In the genomic region with DNA sequence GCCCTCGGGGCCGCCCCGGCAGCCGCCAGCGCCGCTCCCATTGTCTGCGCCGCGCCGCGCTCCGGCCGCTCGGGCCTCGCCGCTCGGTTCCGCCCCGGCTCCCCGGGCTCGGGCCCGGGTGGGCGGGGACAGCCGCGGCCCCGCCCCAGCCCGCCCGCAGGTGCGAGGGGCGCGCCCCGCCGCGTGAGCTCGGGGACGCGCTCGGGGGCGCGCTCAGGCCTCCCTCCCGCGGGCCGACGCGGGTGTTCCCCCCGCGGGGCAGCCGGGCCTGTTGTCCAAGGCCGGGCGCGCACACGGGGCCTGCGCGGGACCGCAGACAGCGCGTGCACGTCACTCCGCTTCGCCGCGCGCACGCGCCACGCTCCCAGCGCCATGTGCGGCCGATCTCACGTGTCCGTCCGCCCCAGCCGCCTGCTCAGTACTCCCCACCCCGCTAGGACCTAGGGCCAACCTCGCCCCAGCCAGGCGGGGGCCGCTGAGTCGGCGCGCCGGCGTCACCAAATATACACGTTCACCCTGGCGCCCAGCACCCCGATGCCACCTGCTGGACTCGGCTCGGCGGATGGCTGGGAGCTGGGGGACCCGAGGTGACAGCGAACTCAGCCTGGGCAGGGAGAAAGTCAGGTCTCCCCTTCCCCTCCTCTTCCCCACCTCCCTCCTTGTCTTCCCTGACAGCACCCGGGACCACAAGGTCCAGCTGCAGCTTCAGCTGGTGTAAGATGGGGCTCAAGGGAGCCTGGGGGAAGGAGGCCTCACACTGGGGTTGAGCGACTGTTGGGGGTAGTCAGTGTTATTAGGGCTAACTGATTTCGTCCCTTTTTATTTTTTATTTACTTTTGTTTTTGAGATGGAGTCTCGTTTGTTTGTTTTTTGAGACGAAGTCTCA, we compare ENCODE assay signal across 8 cellular contexts. TPM values are rescaled to one million over a fixed set of nuclear protein-coding genes. Genes with fewer than 3 reads are reported as not detected.
DNase-seq lines count a peak whose midpoint lies in the region; ATAC-seq and TF ChIP-seq lines count a peak whose summit lies in the region.

No MANE protein-coding gene starts in this region.

- H3K36me3 ChIP-seq in Peyer's patch (no peaks in the 10 kb centered on the region), stomach (peaks cover 0 to 11% (median 2%) of the 10 kb centered on the region in 4 donors)

- H3K9me3 ChIP-seq in Peyer's patch (no peaks in the 10 kb centered on the region), stomach (no peaks in the 10 kb centered on the region)

- H3K4me1 ChIP-seq in Peyer's patch: peaks cover 13 to 43% (median 22%) of the 10 kb centered on the region in 4 donors
- peaks cover 28 to 62% (median 43%) of the 10 kb centered on the region in 4 donors for H3K4me1 ChIP-seq in stomach

- peak; percentile 18 to 57 (median 42) for TF ChIP-seq CTCF in Peyer's patch (IDR thresholded peaks at IDR 0.05)
- no peak for TF ChIP-seq CTCF in fibroblast of pulmonary artery (IDR thresholded peaks at IDR 0.05; ENCODE audit: low read length, missing control alignments)
- TF ChIP-seq CTCF in nephron (IDR thresholded peaks at IDR 0.05; ENCODE audit: unreplicated experiment in 3 of 3): no peak
- TF ChIP-seq CTCF in stomach (IDR thresholded peaks at IDR 0.05): peak in 2 of 7 experiments; percentile 34 to 45

- H3K36me3 Mint-ChIP-seq in IgD-negative memory B cell (no peaks in the 10 kb centered on the region), nephron (ENCODE audit: low read depth) (no peaks in the 10 kb centered on the region)
- peaks cover 43% of the 10 kb centered on the region for H3K36me3 Mint-ChIP-seq in activated T-helper 17 cell treated with anti-CD3 and anti-CD28 coated beads, Interleukin-2, amount 50 U/mL, for 72 hours (ENCODE audit: low read depth)

- H3K27me3 ChIP-seq in Peyer's patch: no peaks in the 10 kb centered on the region
- H3K27me3 ChIP-seq in stomach: no peaks in the 10 kb centered on the region

- H3K27ac Mint-ChIP-seq in IgD-negative memory B cell (peak overlapping the region; percentile 90 to 92 (median 91)), nephron (peak overlapping the region in 2 of 3 experiments; percentile 41 to 75)
- peak overlapping the region; percentile 48 for H3K27ac Mint-ChIP-seq in activated T-helper 17 cell treated with anti-CD3 and anti-CD28 coated beads, Interleukin-2, amount 50 U/mL, for 72 hours

- ATAC-seq in GM21619 (IDR thresholded peaks at IDR 0.05; ENCODE audit: unreplicated experiment): peak; percentile 59
- ATAC-seq in activated T-helper 17 cell treated with anti-CD3 and anti-CD28 coated beads, Interleukin-2, amount 50 U/mL, for 72 hours (replicated peaks): peak; percentile 78

- TF ChIP-seq EP300 in stomach (IDR thresholded peaks at IDR 0.05): no peak

- peaks cover 13 to 24% (median 16%) of the 10 kb centered on the region in 3 donors for H3K4me1 Mint-ChIP-seq in IgD-negative memory B cell
- peaks cover 14% of the 10 kb centered on the region for H3K4me1 Mint-ChIP-seq in activated T-helper 17 cell treated with anti-CD3 and anti-CD28 coated beads, Interleukin-2, amount 50 U/mL, for 72 hours
- peaks cover 28% of the 10 kb centered on the region for H3K4me1 Mint-ChIP-seq in nephron

- peak overlapping the region; percentile 74 to 91 (median 78) for H3K4me3 ChIP-seq in Peyer's patch
- H3K4me3 ChIP-seq in fibroblast of pulmonary artery (replicated peaks; ENCODE audit: low read depth, low read length): peak overlapping the region; percentile 74
- peak overlapping the region; percentile 60 to 78 (median 74) for H3K4me3 ChIP-seq in stomach

- no peaks in the 10 kb centered on the region for H3K27me3 Mint-ChIP-seq in IgD-negative memory B cell
- H3K27me3 Mint-ChIP-seq in activated T-helper 17 cell treated with anti-CD3 and anti-CD28 coated beads, Interleukin-2, amount 50 U/mL, for 72 hours: no peaks in the 10 kb centered on the region
- peaks cover 10% of the 10 kb centered on the region for H3K27me3 Mint-ChIP-seq in nephron (ENCODE audit: low read depth)

- H3K9me3 Mint-ChIP-seq in IgD-negative memory B cell (no peaks in the 10 kb centered on the region), nephron (no peaks in the 10 kb centered on the region)
- no peaks in the 10 kb centered on the region for H3K9me3 Mint-ChIP-seq in activated T-helper 17 cell treated with anti-CD3 and anti-CD28 coated beads, Interleukin-2, amount 50 U/mL, for 72 hours

- 2 to 8% (median 3%) methylated on average over 27 to 95 of the region's 95 CpGs for WGBS in stomach, 5 donors

- H3K4me3 Mint-ChIP-seq in IgD-negative memory B cell (peak overlapping the region; percentile 75 to 90 (median 84)), nephron (peak overlapping the region; percentile 76 to 77 (median 77))
- H3K4me3 Mint-ChIP-seq in activated T-helper 17 cell treated with anti-CD3 and anti-CD28 coated beads, Interleukin-2, amount 50 U/mL, for 72 hours: peak overlapping the region; percentile 90

- TF ChIP-seq POLR2A in Peyer's patch (IDR thresholded peaks at IDR 0.05): peak in 1 of 2 donors; percentile 71
- TF ChIP-seq POLR2A in stomach (IDR thresholded peaks at IDR 0.05): peak in 1 of 4 donors; percentile 61

- intact Hi-C loops in stomach (cut with DNase I; ENCODE audit: low total_unique reads): loop anchor here (10.0 kb wide), 1 partner anchor 105 kb away; no protein-coding TSS in a partner anchor

- H3K27ac ChIP-seq in Peyer's patch (peak overlapping the region; percentile 90 to 99 (median 93)), stomach (peak overlapping the region; percentile 78 to 94 (median 93))

- DNase-seq in EH (ENCODE audit: low read depth): peak; percentile 88
- DNase-seq in Peyer's patch: peak; percentile 89 to 95 (median 95)
- DNase-seq in fibroblast of pulmonary artery (ENCODE audit: low read depth): peak; percentile 85
- peak; percentile 93 for DNase-seq in stomach

RNA-seq across cellular contexts. Expression of a gene that starts 14.3 kb away (rescaled TPM):
- polyA plus RNA-seq in IgD-negative memory B cell (1.7 TPM), stomach (10 to 100 TPM; 12.5 to 24.2 (median 23.8) TPM)
- total RNA-seq in Peyer's patch (10 to 100 TPM in 3 of 4 donors, 1 to 10 TPM in 1; 7.0 to 49.5 (median 14.1) TPM), stomach (10 to 100 TPM in 3 of 5 donors, 1 to 10 TPM in 2; 1.2 to 37.9 (median 21.3) TPM)
- 1 to 10 TPM; 2.8 to 7.2 TPM for total RNA-seq in activated T-helper 17 cell treated with anti-CD3 and anti-CD28 coated beads, Interleukin-2, amount 50 U/mL, for 72 hours

RNA-seq across cellular contexts. Expression of a gene that starts 28.3 kb away (rescaled TPM):
- polyA plus RNA-seq in IgD-negative memory B cell (16.9 TPM), stomach (10 to 100 TPM; 20.5 to 45.8 (median 32.8) TPM)
- total RNA-seq in Peyer's patch (100 to 1,000 TPM in 2 of 4 donors, 10 to 100 TPM in 2; 53.1 to 237 (median 139) TPM), stomach (100 to 1,000 TPM in 1 of 5 donors, 10 to 100 TPM in 4; 29.4 to 242 (median 65.2) TPM)
- 100 to 1,000 TPM; 101 to 156 TPM for total RNA-seq in activated T-helper 17 cell treated with anti-CD3 and anti-CD28 coated beads, Interleukin-2, amount 50 U/mL, for 72 hours

RNA-seq across cellular contexts. Expression of a gene that starts 59.7 kb away (rescaled TPM):
- polyA plus RNA-seq in IgD-negative memory B cell (not detected), stomach (not detected)
- total RNA-seq in Peyer's patch (not detected), stomach (not detected)
- not detected for total RNA-seq in activated T-helper 17 cell treated with anti-CD3 and anti-CD28 coated beads, Interleukin-2, amount 50 U/mL, for 72 hours

Comparison
In these comparisons a context has a peak if more than half of its experiments do, and no peak if none do; other contexts are left out.
1. Peak in every context shown above with its lines: DNase-seq, ATAC-seq, H3K4me3 ChIP-seq and H3K27ac ChIP-seq.
2. CTCF ChIP-seq: peak in Peyer's patch (6 of 6); none in fibroblast of pulmonary artery (single experiment) and nephron (0 of 3).